ENCODE assay signal across 13 cellular contexts in genomic region chr2:130157354-130157753, GRCh38. TPM values are rescaled to one million over a fixed set of nuclear protein-coding genes. Genes with fewer than 3 reads are reported as not detected.
DNase-seq lines count a peak whose midpoint lies in the region; ATAC-seq and TF ChIP-seq lines count a peak whose summit lies in the region.
"Not testable (repeated sequence)": the region's sequence is repeated elsewhere in the genome, so short reads cannot be mapped to it uniquely, and the experiment has no call there.
"Had no signal": no experiment of that assay in that cellular context is flagged by ENCODE, and none has a peak within 500 bp of the region (broad histone marks: within the 10 kb centered on the region; RNA-seq: fewer than 3 reads in every experiment).

No MANE protein-coding gene starts in this region.

- not testable (repeated sequence) for H3K36me3 ChIP-seq in SU-DHL-6 (ENCODE audit: low read length)

- DNase-seq in Jurkat, Clone E6-1 (ENCODE audit: low read depth, low spot score), result peak; percentile 37
- peak; percentile 21 for DNase-seq in left cardiac atrium

- not testable (repeated sequence) for H3K27me3 ChIP-seq in SU-DHL-6 (ENCODE audit: low read length)

- not testable (repeated sequence) for H3K79me2 ChIP-seq in SU-DHL-6 (ENCODE audit: insufficient read depth, low read length)

- intact Hi-C loops in left cardiac atrium (cut with DNase I), result loop anchor here in 1 of 2 donors (5.0 kb wide), 1 partner anchor 175 kb away; no protein-coding TSS in a partner anchor

- H3K4me2 ChIP-seq in SU-DHL-6 (ENCODE audit: low read depth, low read length, poor library complexity, severe bottlenecking), result not testable (repeated sequence)

- not testable (repeated sequence) for H4K20me1 ChIP-seq in SU-DHL-6 (ENCODE audit: low read depth, low read length)

- peak overlapping the region; percentile 72 for H3K27ac ChIP-seq in SU-DHL-6 (ENCODE audit: low read depth, low read length)

- H2AFZ ChIP-seq in SU-DHL-6 (ENCODE audit: low read depth, low read length, severe bottlenecking), result not testable (repeated sequence)

- not testable (repeated sequence) for H3K9me2 ChIP-seq in SU-DHL-6 (replicated peaks; ENCODE audit: insufficient read depth, low read length)

- H3K4me3 ChIP-seq in Jurkat, Clone E6-1 (ENCODE audit: low read length); SU-DHL-6 (ENCODE audit: insufficient read depth, low read length, poor library complexity, severe bottlenecking): not testable (repeated sequence)

- peak; percentile 44 for ATAC-seq in GM18511 (IDR thresholded peaks at IDR 0.05; ENCODE audit: unreplicated experiment)
- peak; percentile 38 for ATAC-seq in GM19463 (IDR thresholded peaks at IDR 0.05; ENCODE audit: unreplicated experiment)
- ATAC-seq in HG02610 (IDR thresholded peaks at IDR 0.05; ENCODE audit: unreplicated experiment), result peak; percentile 29
- ATAC-seq in HG03103 (IDR thresholded peaks at IDR 0.05; ENCODE audit: low read depth, unreplicated experiment), result peak; percentile 29
- ATAC-seq in left cardiac atrium, result not testable (repeated sequence)

- not testable (repeated sequence) for H3K9me3 ChIP-seq in SU-DHL-6 (ENCODE audit: insufficient read depth, low read length)

- not testable (repeated sequence) for H3K9ac ChIP-seq in SU-DHL-6 (ENCODE audit: low read length)

- TF ChIP-seq CTCF in SU-DHL-6 (IDR thresholded peaks at IDR 0.05; ENCODE audit: insufficient read depth, low read length, poor library complexity, severe bottlenecking), result not testable (repeated sequence)

- H3F3A ChIP-seq in SU-DHL-6 (ENCODE audit: insufficient read depth), result not testable (repeated sequence)

RNA-seq across cellular contexts. Expression of gene CCDC74B, which starts 12.4 kb away (rescaled TPM):
- polyA plus RNA-seq in Jurkat, Clone E6-1 (2012; ENCODE audit: insufficient read depth, insufficient read length), result 9.6 TPM
- under 1 TPM; 0.76 to 0.91 TPM for total RNA-seq in left cardiac atrium

RNA-seq across cellular contexts. Expression of gene SMPD4, which starts 24.0 kb away (rescaled TPM):
- polyA plus RNA-seq in Jurkat, Clone E6-1 (2012; ENCODE audit: insufficient read depth, insufficient read length), result 61.3 TPM
- 10 to 100 TPM; 20.2 to 24.4 TPM for total RNA-seq in left cardiac atrium

RNA-seq across cellular contexts. Expression of gene MZT2B, which starts 24.7 kb away (rescaled TPM):
- polyA plus RNA-seq in Jurkat, Clone E6-1 (2012; ENCODE audit: insufficient read depth, insufficient read length), result 519 TPM
- 100 to 1,000 TPM; 207 to 259 TPM for total RNA-seq in left cardiac atrium

RNA-seq across cellular contexts. Expression of gene POTEF, which starts 28.3 kb away (rescaled TPM):
- not detected for polyA plus RNA-seq in Jurkat, Clone E6-1 (2012; ENCODE audit: insufficient read depth, insufficient read length)
- not detected for total RNA-seq in left cardiac atrium
- total RNA-seq: esophagus mucosa, heart right ventricle, kidney epithelial cell, mononuclear cell, osteoblast, sigmoid colon had no signal
- polyA plus RNA-seq: heart right ventricle, sigmoid colon had no signal

RNA-seq across cellular contexts. Expression of gene TUBA3E, which starts 40.9 kb away (rescaled TPM):
- polyA plus RNA-seq in Jurkat, Clone E6-1 (2012; ENCODE audit: insufficient read depth, insufficient read length), result not detected
- 1 to 10 TPM; 6.0 to 6.7 TPM for total RNA-seq in left cardiac atrium
- total RNA-seq: esophagus mucosa, kidney epithelial cell, mononuclear cell, osteoblast, sigmoid colon had no signal
